ENCODE assay signal across 21 cellular contexts in genomic region chr1:159941139-159941866, GRCh38. TPM values are rescaled to one million over a fixed set of nuclear protein-coding genes. Genes with fewer than 3 reads are reported as not detected.
A peak's percentile ranks its signal among the peaks of the same experiment; 100 is the strongest.
DNase-seq lines count a peak whose midpoint lies in the region; ATAC-seq and TF ChIP-seq lines count a peak whose summit lies in the region.
"Had no signal": no experiment of that assay in that cellular context is flagged by ENCODE, and none has a peak within 500 bp of the region (broad histone marks: within the 10 kb centered on the region; RNA-seq: fewer than 3 reads in every experiment).

No MANE protein-coding gene starts in this region.

- H3K18ac ChIP-seq in IMR-90 (ENCODE audit: low read depth, low read length), result no peak overlapping the region

- H3K23ac ChIP-seq in IMR-90 (ENCODE audit: low read depth, low read length), result no peak overlapping the region

- no peak overlapping the region for H3K9ac ChIP-seq in IMR-90 (ENCODE audit: low read depth, low read length)

- H3K4me1 Mint-ChIP-seq in dendritic cell treated with granulocyte-macrophage colony-stimulating factor and Interleukin-4, amounts not matched to agents 40 ng/mL and 50 ng/mL, for 4 days (ENCODE audit: low read depth), result peaks cover 92% of the 10 kb centered on the region
- H3K4me1 Mint-ChIP-seq in neural crest cell, result peaks cover 60% of the 10 kb centered on the region

- H3K9me1 ChIP-seq in IMR-90 (ENCODE audit: insufficient read depth, low read length), result no peaks in the 10 kb centered on the region

- H3K36me3 Mint-ChIP-seq in dendritic cell treated with granulocyte-macrophage colony-stimulating factor and Interleukin-4, amounts not matched to agents 40 ng/mL and 50 ng/mL, for 4 days (ENCODE audit: low read depth), result no peaks in the 10 kb centered on the region
- peaks cover 2% of the 10 kb centered on the region for H3K36me3 Mint-ChIP-seq in neural crest cell (ENCODE audit: low read depth)
- H3K36me3 Mint-ChIP-seq: activated naive CD4-positive, alpha-beta T cell treated with anti-CD3 and anti-CD28 coated beads, Interleukin-2, amount 50 U/mL, for 72 hours; naive thymus-derived CD4-positive, alpha-beta T cell had no signal

- no peak for TF ChIP-seq RAD21 in IMR-90 (IDR thresholded peaks at IDR 0.05; ENCODE audit: low read length)

- no peaks in the 10 kb centered on the region for H3K9me2 ChIP-seq in DOHH2 (replicated peaks; ENCODE audit: control insufficient read depth, low read length)

- H3K36me3 ChIP-seq in DOHH2 (ENCODE audit: control insufficient read depth, low read length) (no peaks in the 10 kb centered on the region), IMR-90 (ENCODE audit: control insufficient read depth, insufficient read depth, low read length) (no peaks in the 10 kb centered on the region), sigmoid colon (no peaks in the 10 kb centered on the region)
- H3K36me3 ChIP-seq: brain microvascular endothelial cell, gastroesophageal sphincter, prostate gland had no signal

- H3K79me2 ChIP-seq in DOHH2 (ENCODE audit: control insufficient read depth, low read length), result no peaks in the 10 kb centered on the region

- no peak overlapping the region for H2BK15ac ChIP-seq in IMR-90 (ENCODE audit: low read depth, low read length)

- ATAC-seq in IMR-90 (ENCODE audit: low read depth) (no peak), GM18907 (IDR thresholded peaks at IDR 0.05; ENCODE audit: unreplicated experiment) (no peak)
- ATAC-seq: activated naive CD4-positive, alpha-beta T cell treated with anti-CD3 and anti-CD28 coated beads, Interleukin-2, amount 50 U/mL, for 72 hours; gastroesophageal sphincter; naive thymus-derived CD4-positive, alpha-beta T cell had no signal

- no peaks in the 10 kb centered on the region for H3K9me3 Mint-ChIP-seq in dendritic cell treated with granulocyte-macrophage colony-stimulating factor and Interleukin-4, amounts not matched to agents 40 ng/mL and 50 ng/mL, for 4 days
- no peaks in the 10 kb centered on the region for H3K9me3 Mint-ChIP-seq in neural crest cell
- H3K9me3 Mint-ChIP-seq: activated CD4-positive, alpha-beta memory T cell treated with anti-CD3 and anti-CD28 coated beads, Interleukin-2, amount 10 ng/mL, durations not matched to agents 7 days and 5 days; activated naive CD4-positive, alpha-beta T cell treated with anti-CD3 and anti-CD28 coated beads, Interleukin-2, amount 50 U/mL, for 72 hours; activated T-cell treated with anti-CD3 and anti-CD28 coated beads, Interleukin-2, amount 50 U/mL, for 24 hours; naive thymus-derived CD4-positive, alpha-beta T cell had no signal

- H3K4me3 ChIP-seq in DOHH2 (ENCODE audit: low read length), result peak overlapping the region; percentile 42
- H3K4me3 ChIP-seq in IMR-90 (ENCODE audit: insufficient read depth, low read depth, low read length), result no peak overlapping the region
- no peak overlapping the region for H3K4me3 ChIP-seq in sigmoid colon
- H3K4me3 ChIP-seq: gastroesophageal sphincter, prostate gland had no signal

- no peak overlapping the region for H3K4ac ChIP-seq in IMR-90 (ENCODE audit: low read depth, low read length)

- H3K4me3 Mint-ChIP-seq in dendritic cell treated with granulocyte-macrophage colony-stimulating factor and Interleukin-4, amounts not matched to agents 40 ng/mL and 50 ng/mL, for 4 days, result no peak overlapping the region
- H3K4me3 Mint-ChIP-seq in neural crest cell, result peak overlapping the region; percentile 66
- H3K4me3 Mint-ChIP-seq: activated CD4-positive, alpha-beta memory T cell treated with anti-CD3 and anti-CD28 coated beads, Interleukin-2, amount 10 ng/mL, durations not matched to agents 7 days and 5 days; activated T-cell treated with anti-CD3 and anti-CD28 coated beads, Interleukin-2, amount 50 U/mL, for 24 hours; naive thymus-derived CD4-positive, alpha-beta T cell had no signal

- no peak for TF ChIP-seq POLR2A in IMR-90 (IDR thresholded peaks at IDR 0.05; ENCODE audit: low read depth, low read length)
- no peak for TF ChIP-seq POLR2A in sigmoid colon (IDR thresholded peaks at IDR 0.05)

- no peak overlapping the region for H3K56ac ChIP-seq in IMR-90 (ENCODE audit: extremely low read depth, insufficient read depth, low read length)

- H3K4me1 ChIP-seq in DOHH2 (ENCODE audit: control insufficient read depth, low read length) (peaks cover 76% of the 10 kb centered on the region), IMR-90 (ENCODE audit: control insufficient read depth, insufficient read depth, low read length) (no peaks in the 10 kb centered on the region), sigmoid colon (peaks cover 0 to 22% (median 19%) of the 10 kb centered on the region in 4 donors)
- H3K4me1 ChIP-seq: prostate gland had no signal

- no peak overlapping the region for H4K8ac ChIP-seq in IMR-90 (ENCODE audit: low read depth in 2 of 2, low read length in 2 of 2)

- no CpG with 5 or more reads among the region's 10 CpGs for WGBS in IMR-90 (ENCODE audit: extremely low coverage in 2 of 2, insufficient read length in 1 of 2), 2 experiments
- 84 to 85% methylated on average over 10 of the region's 10 CpGs for WGBS in sigmoid colon, 2 donors

- H3K27me3 ChIP-seq in DOHH2 (ENCODE audit: control insufficient read depth, low read length), result peaks cover 24% of the 10 kb centered on the region
- peaks cover 74% of the 10 kb centered on the region for H3K27me3 ChIP-seq in IMR-90 (ENCODE audit: control insufficient read depth, insufficient read depth, low read length)
- no peaks in the 10 kb centered on the region for H3K27me3 ChIP-seq in sigmoid colon

- TF ChIP-seq CTCF in DOHH2 (IDR thresholded peaks at IDR 0.05; ENCODE audit: low read depth, low read length, poor library complexity, severe bottlenecking), result no peak
- TF ChIP-seq CTCF in IMR-90 (conservative IDR thresholded peaks at IDR 0.05; ENCODE audit: low read depth, low read length), result no peak
- TF ChIP-seq CTCF in neural crest cell (conservative IDR thresholded peaks at IDR 0.05), result no peak
- TF ChIP-seq CTCF in sigmoid colon (IDR thresholded peaks at IDR 0.05), result no peak

- no peak overlapping the region for H3K14ac ChIP-seq in IMR-90 (replicated peaks; ENCODE audit: low read depth, low read length)

- H3K79me1 ChIP-seq in IMR-90 (ENCODE audit: low read depth in 1 of 2, low read length in 2 of 2), result no peaks in the 10 kb centered on the region

- no peak overlapping the region for H2BK20ac ChIP-seq in IMR-90 (ENCODE audit: low read depth, low read length)

- H2AK9ac ChIP-seq in IMR-90 (replicated peaks; ENCODE audit: low read depth, low read length, poor library complexity), result no peak overlapping the region

- CTCF ChIA-PET in IMR-90 (lab: Yijun Ruan, JAX), result interaction anchor here (6.4 kb wide), 1 partner anchor 65 kb away, joined by 48 read pairs; no protein-coding TSS in a partner anchor

- peaks cover 26% of the 10 kb centered on the region for H3K27me3 Mint-ChIP-seq in dendritic cell treated with granulocyte-macrophage colony-stimulating factor and Interleukin-4, amounts not matched to agents 40 ng/mL and 50 ng/mL, for 4 days
- H3K27me3 Mint-ChIP-seq in neural crest cell (ENCODE audit: low read depth), result peaks cover 8% of the 10 kb centered on the region

- H3K9me3 ChIP-seq in DOHH2 (ENCODE audit: control insufficient read depth, insufficient read depth, low read length) (no peaks in the 10 kb centered on the region), IMR-90 (ENCODE audit: control insufficient read depth, insufficient read depth, low read length) (no peaks in the 10 kb centered on the region), sigmoid colon (no peaks in the 10 kb centered on the region)
- H3K9me3 ChIP-seq: gastroesophageal sphincter, prostate gland had no signal

- in situ Hi-C loops in IMR-90 (cut with MboI; ENCODE audit: low sequenced_read_pairs), result no loop called here
- in situ Hi-C loops in G401 (cut with HindIII; ENCODE audit: low sequenced_read_pairs), result no loop called here

- no peak overlapping the region for H4K91ac ChIP-seq in IMR-90 (ENCODE audit: insufficient read depth, low read depth, low read length)

- peak overlapping the region; percentile 33 for H2AFZ ChIP-seq in IMR-90 (replicated peaks; ENCODE audit: low read length, poor library complexity)

- BruUV-seq in IMR-90 (replicated peaks; lab: Mats Ljungman, UMichigan), result no TSS peak

- H2BK120ac ChIP-seq in IMR-90 (ENCODE audit: low read depth, low read length), result no peak overlapping the region

- intact Hi-C loops in IMR-90 (cut with micrococcal nuclease), result loop anchor here (10.0 kb wide), 1 partner anchor 433 kb away; no protein-coding TSS in a partner anchor
- intact Hi-C loops in dendritic cell treated with granulocyte-macrophage colony-stimulating factor and Interleukin-4, amounts not matched to agents 40 ng/mL and 50 ng/mL, for 4 days (cut with micrococcal nuclease), result no loop called here
- intact Hi-C loops in sigmoid colon (cut with DNase I), result no loop called here

- H4K5ac ChIP-seq in IMR-90 (ENCODE audit: low read depth, low read length), result no peak overlapping the region

- dilution Hi-C loops in IMR-90 (cut with HindIII; ENCODE audit: low sequenced_read_pairs, unreplicated experiment), result no loop called here

- H4K20me1 ChIP-seq in DOHH2 (ENCODE audit: control insufficient read depth, insufficient read depth, low read depth, low read length) (no peaks in the 10 kb centered on the region), IMR-90 (ENCODE audit: insufficient read depth, low read length) (no peaks in the 10 kb centered on the region)

- no peak for TF ChIP-seq EP300 in sigmoid colon (IDR thresholded peaks at IDR 0.05)

- H2AK5ac ChIP-seq in IMR-90 (ENCODE audit: low read depth, low read length), result no peak overlapping the region

- H3K27ac Mint-ChIP-seq in dendritic cell treated with granulocyte-macrophage colony-stimulating factor and Interleukin-4, amounts not matched to agents 40 ng/mL and 50 ng/mL, for 4 days, result peak overlapping the region; percentile 5
- peak overlapping the region; percentile 12 for H3K27ac Mint-ChIP-seq in neural crest cell (ENCODE audit: unreplicated experiment)
- H3K27ac Mint-ChIP-seq: activated CD4-positive, alpha-beta memory T cell treated with anti-CD3 and anti-CD28 coated beads, Interleukin-2, amount 10 ng/mL, durations not matched to agents 7 days and 5 days; activated naive CD4-positive, alpha-beta T cell treated with anti-CD3 and anti-CD28 coated beads, Interleukin-2, amount 50 U/mL, for 72 hours; activated T-cell treated with anti-CD3 and anti-CD28 coated beads, Interleukin-2, amount 50 U/mL, for 24 hours; naive thymus-derived CD4-positive, alpha-beta T cell had no signal

- peak overlapping the region; percentile 58 for H3K27ac ChIP-seq in DOHH2 (ENCODE audit: low read depth, low read length)
- no peak overlapping the region for H3K27ac ChIP-seq in IMR-90 (ENCODE audit: insufficient read depth, low read length)
- H3K27ac ChIP-seq in sigmoid colon, result no peak overlapping the region
- H3K27ac ChIP-seq: brain microvascular endothelial cell, gastroesophageal sphincter, prostate gland, VCaP had no signal

- no peaks in the 10 kb centered on the region for H3F3A ChIP-seq in DOHH2 (ENCODE audit: control insufficient read depth, insufficient read depth)

- no peak overlapping the region for H2BK5ac ChIP-seq in IMR-90 (ENCODE audit: low read depth, low read length, poor library complexity, severe bottlenecking)

- no peak for DNase-seq in IMR-90
- no peak for DNase-seq in neural crest cell (ENCODE audit: low read depth, low spot score)
- DNase-seq in sigmoid colon, result no peak
- DNase-seq in G401 (ENCODE audit: low spot score), result no peak
- DNase-seq: activated CD4-positive, alpha-beta memory T cell treated with anti-CD3 and anti-CD28 coated beads, Interleukin-2, amount 10 ng/mL, durations not matched to agents 7 days and 5 days; activated T-cell treated with anti-CD3 and anti-CD28 coated beads, Interleukin-2, amount 50 U/mL, for 24 hours; brain microvascular endothelial cell; dermis blood vessel endothelial cell; DND-41; naive thymus-derived CD4-positive, alpha-beta T cell; NCI-H226; SW 1271 had no signal

- H3K4me2 ChIP-seq in DOHH2 (ENCODE audit: low read length) (peak overlapping the region; percentile 76), IMR-90 (ENCODE audit: low read depth, low read length) (no peak overlapping the region)

- POLR2A ChIA-PET in IMR-90 (lab: Charles Lee; ENCODE audit: unreplicated experiment), result no interaction called here

RNA-seq across cellular contexts. Expression of gene IGSF9, which starts 4.1 kb away (rescaled TPM):
- total RNA-seq in IMR-90 (2012; rRNA removed) (not detected in 2 replicates), neural crest cell (23.9 and 24.5 TPM in 2 replicates), sigmoid colon (under 1 TPM in 1 of 4 donors, not detected in 3; under 0.01 TPM)
- polyA plus RNA-seq in IMR-90 (2012; rRNA removed) (0.05 and 0.07 TPM in 2 replicates), sigmoid colon (10 to 100 TPM in 2 of 3 donors, 1 to 10 TPM in 1; 6.9 to 16.3 (median 11.4) TPM)
- 0.02 and 0.05 TPM in 2 replicates for polyA plus RNA-seq in IMR-90 (2012; cell fraction: cytosol; rRNA removed)
- 0.07 and 0.29 TPM in 2 replicates for polyA plus RNA-seq in IMR-90 (2012; cell fraction: nucleus; rRNA removed; ENCODE audit: low replicate concordance)
- total RNA-seq in G401 (2014; rRNA removed; shearing (Covaris generic)), result not detected in 2 replicates
- total RNA-seq: activated CD4-positive, alpha-beta memory T cell treated with anti-CD3 and anti-CD28 coated beads, Interleukin-2, amount 10 ng/mL, durations not matched to agents 7 days and 5 days; activated naive CD4-positive, alpha-beta T cell treated with anti-CD3 and anti-CD28 coated beads, Interleukin-2, amount 50 U/mL, for 72 hours; dermis blood vessel endothelial cell had no signal
- polyA plus RNA-seq: BJ had no signal

RNA-seq across cellular contexts. Expression of gene SLAMF9, which starts 12.7 kb away (rescaled TPM):
- 0.18 and 0.28 TPM in 2 replicates for total RNA-seq in IMR-90 (2012; rRNA removed)
- 0.27 and 0.67 TPM in 2 replicates for polyA plus RNA-seq in IMR-90 (2012; rRNA removed)
- 0.14 and 0.19 TPM in 2 replicates for polyA plus RNA-seq in IMR-90 (2012; cell fraction: cytosol; rRNA removed)
- polyA plus RNA-seq in IMR-90 (2012; cell fraction: nucleus; rRNA removed; ENCODE audit: low replicate concordance), result 0.07 TPM in 1 of 2 replicates, not detected in the other
- not detected in 2 replicates for total RNA-seq in neural crest cell
- not detected for total RNA-seq in sigmoid colon
- under 1 TPM in 1 of 3 donors, not detected in 2; 0.15 TPM for polyA plus RNA-seq in sigmoid colon
- total RNA-seq in G401 (2014; rRNA removed; shearing (Covaris generic)), result not detected in 2 replicates
- total RNA-seq: activated CD4-positive, alpha-beta memory T cell treated with anti-CD3 and anti-CD28 coated beads, Interleukin-2, amount 10 ng/mL, durations not matched to agents 7 days and 5 days; activated naive CD4-positive, alpha-beta T cell treated with anti-CD3 and anti-CD28 coated beads, Interleukin-2, amount 50 U/mL, for 72 hours; dermis blood vessel endothelial cell; gastroesophageal sphincter; lower leg skin; naive thymus-derived CD4-positive, alpha-beta T cell; prostate gland had no signal
- polyA plus RNA-seq: BJ; naive thymus-derived CD4-positive, alpha-beta T cell had no signal

RNA-seq across cellular contexts. Expression of gene TAGLN2, which starts 16.0 kb away (rescaled TPM):
- total RNA-seq in IMR-90 (2012; rRNA removed) (365 and 440 TPM in 2 replicates), neural crest cell (20.1 and 20.9 TPM in 2 replicates), sigmoid colon (100 to 1,000 TPM in 2 of 4 donors, 10 to 100 TPM in 2; 88.8 to 109 (median 99.0) TPM)
- polyA plus RNA-seq in IMR-90 (2012; rRNA removed) (634 and 646 TPM in 2 replicates), sigmoid colon (100 to 1,000 TPM; 383 to 770 (median 531) TPM)
- polyA plus RNA-seq in IMR-90 (2012; cell fraction: cytosol; rRNA removed), result 328 and 686 TPM in 2 replicates
- 327 and 351 TPM in 2 replicates for polyA plus RNA-seq in IMR-90 (2012; cell fraction: nucleus; rRNA removed; ENCODE audit: low replicate concordance)
- total RNA-seq in G401 (2014; rRNA removed; shearing (Covaris generic)), result 27.1 and 49.8 TPM in 2 replicates

RNA-seq across cellular contexts. Expression of gene CFAP45, which starts 41.3 kb away (rescaled TPM):
- total RNA-seq in IMR-90 (2012; rRNA removed) (0.56 and 0.72 TPM in 2 replicates), neural crest cell (not detected in 2 replicates), sigmoid colon (1 to 10 TPM in 1 of 4 donors, under 1 TPM in 1, not detected in 2; 0.81 to 1.8 TPM)
- polyA plus RNA-seq in IMR-90 (2012; rRNA removed) (0.51 and 0.55 TPM in 2 replicates), sigmoid colon (1 to 10 TPM in 1 of 3 donors, under 1 TPM in 1, not detected in 1; 0.29 to 1.2 TPM)
- 0.14 and 0.71 TPM in 2 replicates for polyA plus RNA-seq in IMR-90 (2012; cell fraction: cytosol; rRNA removed)
- 0.63 and 1.3 TPM in 2 replicates for polyA plus RNA-seq in IMR-90 (2012; cell fraction: nucleus; rRNA removed; ENCODE audit: low replicate concordance)
- not detected in 2 replicates for total RNA-seq in G401 (2014; rRNA removed; shearing (Covaris generic))

Comparison
In these comparisons a context has a peak if more than half of its experiments do, and no peak if none do; other contexts are left out.
1. RNA of gene IGSF9, which starts 4.1 kb away (total RNA-seq): 23.9 to 24.5 TPM in neural crest cell; not detected in IMR-90, under 0.01 TPM in sigmoid colon and not detected in G401; every median in the first group is over 10 times any median in the second.